ENCODE assay signal across 1 cellular context in genomic region chr12:109173443-109174240, GRCh38.
TF ChIP-seq lines count a peak whose summit lies in the region.

No MANE protein-coding gene starts in this region.

TF ChIP-seq in K562, 482 proteins besides CTCF, POLR2A, EP300 and RAD21 (continued from another document and continues in another):
- TF ChIP-seq NR2C2 (CRISPR knock-in tag; IDR thresholded peaks at IDR 0.05) (no peak), NR2C2 (tag; IDR thresholded peaks at IDR 0.05) (peak; percentile 64; the same call in 1 of the 2 replicates), SRSF1 (IDR thresholded peaks at IDR 0.05; ENCODE audit: low read depth, low read length) (no peak), XRCC4 (IDR thresholded peaks at IDR 0.05; ENCODE audit: extremely low read depth, insufficient read depth, insufficient read length) (no peak), E2F3 (CRISPR knock-in tag; IDR thresholded peaks at IDR 0.05) (peak; percentile 77), PTRF (tag; IDR thresholded peaks at IDR 0.05) (peak; percentile 22), ZNF41 (CRISPR knock-in tag; conservative IDR thresholded peaks at IDR 0.05) (0 out of 2 replicates have a peak, but pooled peaks have one; percentile 29), CHD2 (IDR thresholded peaks at IDR 0.05; ENCODE audit: low read depth, low read length) (no peak), SLC30A9 (CRISPR knock-in tag; IDR thresholded peaks at IDR 0.05) (no peak), ZNF655 (CRISPR knock-in tag; IDR thresholded peaks at IDR 0.05) (no peak), CBFA2T2 (conservative IDR thresholded peaks at IDR 0.05) (no peak), THRA (IDR thresholded peaks at IDR 0.05) (no peak), SMAD3 (CRISPR knock-in tag; conservative IDR thresholded peaks at IDR 0.05) (0 out of 2 replicates have a peak, but pooled peaks have one; percentile 40), ZNF584 (CRISPR knock-in tag; IDR thresholded peaks at IDR 0.05; ENCODE audit: low read depth) (peak; percentile 76; the same call in 1 of the 2 replicates), NR3C1 (CRISPR knock-in tag; IDR thresholded peaks at IDR 0.05) (no peak), HSF4 (CRISPR knock-in tag; IDR thresholded peaks at IDR 0.05; ENCODE audit: borderline replicate concordance) (peak; percentile 34; the same call in 1 of the 2 replicates), RNF2 (IDR thresholded peaks at IDR 0.05) (peak; percentile 28), CBX3 (IDR thresholded peaks at IDR 0.05; ENCODE audit: borderline replicate concordance in 1 of 2, low read length in 2 of 2) (0 out of 3 replicates have a peak, but pooled peaks of 1 of the 2 experiments have one; percentile 25), ZBTB17 (CRISPR knock-in tag; IDR thresholded peaks at IDR 0.05) (peak; percentile 76), ZBTB5 (IDR thresholded peaks at IDR 0.05) (no peak), RBM25 (IDR thresholded peaks at IDR 0.05; ENCODE audit: low read depth, low read length, severe bottlenecking) (no peak), ZBTB9 (CRISPR knock-in tag; IDR thresholded peaks at IDR 0.05) (peak; percentile 84), ETV1 (tag; conservative IDR thresholded peaks at IDR 0.05; ENCODE audit: low read depth) (peak; percentile 51), RBM17 (IDR thresholded peaks at IDR 0.05; ENCODE audit: borderline replicate concordance, low read depth, low read length) (no peak), MLLT1 (IDR thresholded peaks at IDR 0.05) (no peak), POLR2H (tag; IDR thresholded peaks at IDR 0.05; ENCODE audit: low read depth) (peak; percentile 86), ELF4 (CRISPR knock-in tag; IDR thresholded peaks at IDR 0.05) (peak; percentile 76), NBN (IDR thresholded peaks at IDR 0.05; ENCODE audit: low read depth) (no peak), ESRRA (IDR thresholded peaks at IDR 0.05; ENCODE audit: borderline replicate concordance, low read depth) (no peak), FOXJ3 (CRISPR knock-in tag; IDR thresholded peaks at IDR 0.05) (no peak), HDAC2 (IDR thresholded peaks at IDR 0.05) (peak; percentile 27; the same call in 1 of the 2 replicates), ZNF764 (CRISPR knock-in tag; IDR thresholded peaks at IDR 0.05; ENCODE audit: low read depth) (no peak), EHMT2 (IDR thresholded peaks at IDR 0.05) (peak; percentile 65; the same call in 1 of the 2 replicates), SMAD4 (CRISPR knock-in tag; conservative IDR thresholded peaks at IDR 0.05) (peak; percentile 94)
- TF ChIP-seq, protein P1, sequence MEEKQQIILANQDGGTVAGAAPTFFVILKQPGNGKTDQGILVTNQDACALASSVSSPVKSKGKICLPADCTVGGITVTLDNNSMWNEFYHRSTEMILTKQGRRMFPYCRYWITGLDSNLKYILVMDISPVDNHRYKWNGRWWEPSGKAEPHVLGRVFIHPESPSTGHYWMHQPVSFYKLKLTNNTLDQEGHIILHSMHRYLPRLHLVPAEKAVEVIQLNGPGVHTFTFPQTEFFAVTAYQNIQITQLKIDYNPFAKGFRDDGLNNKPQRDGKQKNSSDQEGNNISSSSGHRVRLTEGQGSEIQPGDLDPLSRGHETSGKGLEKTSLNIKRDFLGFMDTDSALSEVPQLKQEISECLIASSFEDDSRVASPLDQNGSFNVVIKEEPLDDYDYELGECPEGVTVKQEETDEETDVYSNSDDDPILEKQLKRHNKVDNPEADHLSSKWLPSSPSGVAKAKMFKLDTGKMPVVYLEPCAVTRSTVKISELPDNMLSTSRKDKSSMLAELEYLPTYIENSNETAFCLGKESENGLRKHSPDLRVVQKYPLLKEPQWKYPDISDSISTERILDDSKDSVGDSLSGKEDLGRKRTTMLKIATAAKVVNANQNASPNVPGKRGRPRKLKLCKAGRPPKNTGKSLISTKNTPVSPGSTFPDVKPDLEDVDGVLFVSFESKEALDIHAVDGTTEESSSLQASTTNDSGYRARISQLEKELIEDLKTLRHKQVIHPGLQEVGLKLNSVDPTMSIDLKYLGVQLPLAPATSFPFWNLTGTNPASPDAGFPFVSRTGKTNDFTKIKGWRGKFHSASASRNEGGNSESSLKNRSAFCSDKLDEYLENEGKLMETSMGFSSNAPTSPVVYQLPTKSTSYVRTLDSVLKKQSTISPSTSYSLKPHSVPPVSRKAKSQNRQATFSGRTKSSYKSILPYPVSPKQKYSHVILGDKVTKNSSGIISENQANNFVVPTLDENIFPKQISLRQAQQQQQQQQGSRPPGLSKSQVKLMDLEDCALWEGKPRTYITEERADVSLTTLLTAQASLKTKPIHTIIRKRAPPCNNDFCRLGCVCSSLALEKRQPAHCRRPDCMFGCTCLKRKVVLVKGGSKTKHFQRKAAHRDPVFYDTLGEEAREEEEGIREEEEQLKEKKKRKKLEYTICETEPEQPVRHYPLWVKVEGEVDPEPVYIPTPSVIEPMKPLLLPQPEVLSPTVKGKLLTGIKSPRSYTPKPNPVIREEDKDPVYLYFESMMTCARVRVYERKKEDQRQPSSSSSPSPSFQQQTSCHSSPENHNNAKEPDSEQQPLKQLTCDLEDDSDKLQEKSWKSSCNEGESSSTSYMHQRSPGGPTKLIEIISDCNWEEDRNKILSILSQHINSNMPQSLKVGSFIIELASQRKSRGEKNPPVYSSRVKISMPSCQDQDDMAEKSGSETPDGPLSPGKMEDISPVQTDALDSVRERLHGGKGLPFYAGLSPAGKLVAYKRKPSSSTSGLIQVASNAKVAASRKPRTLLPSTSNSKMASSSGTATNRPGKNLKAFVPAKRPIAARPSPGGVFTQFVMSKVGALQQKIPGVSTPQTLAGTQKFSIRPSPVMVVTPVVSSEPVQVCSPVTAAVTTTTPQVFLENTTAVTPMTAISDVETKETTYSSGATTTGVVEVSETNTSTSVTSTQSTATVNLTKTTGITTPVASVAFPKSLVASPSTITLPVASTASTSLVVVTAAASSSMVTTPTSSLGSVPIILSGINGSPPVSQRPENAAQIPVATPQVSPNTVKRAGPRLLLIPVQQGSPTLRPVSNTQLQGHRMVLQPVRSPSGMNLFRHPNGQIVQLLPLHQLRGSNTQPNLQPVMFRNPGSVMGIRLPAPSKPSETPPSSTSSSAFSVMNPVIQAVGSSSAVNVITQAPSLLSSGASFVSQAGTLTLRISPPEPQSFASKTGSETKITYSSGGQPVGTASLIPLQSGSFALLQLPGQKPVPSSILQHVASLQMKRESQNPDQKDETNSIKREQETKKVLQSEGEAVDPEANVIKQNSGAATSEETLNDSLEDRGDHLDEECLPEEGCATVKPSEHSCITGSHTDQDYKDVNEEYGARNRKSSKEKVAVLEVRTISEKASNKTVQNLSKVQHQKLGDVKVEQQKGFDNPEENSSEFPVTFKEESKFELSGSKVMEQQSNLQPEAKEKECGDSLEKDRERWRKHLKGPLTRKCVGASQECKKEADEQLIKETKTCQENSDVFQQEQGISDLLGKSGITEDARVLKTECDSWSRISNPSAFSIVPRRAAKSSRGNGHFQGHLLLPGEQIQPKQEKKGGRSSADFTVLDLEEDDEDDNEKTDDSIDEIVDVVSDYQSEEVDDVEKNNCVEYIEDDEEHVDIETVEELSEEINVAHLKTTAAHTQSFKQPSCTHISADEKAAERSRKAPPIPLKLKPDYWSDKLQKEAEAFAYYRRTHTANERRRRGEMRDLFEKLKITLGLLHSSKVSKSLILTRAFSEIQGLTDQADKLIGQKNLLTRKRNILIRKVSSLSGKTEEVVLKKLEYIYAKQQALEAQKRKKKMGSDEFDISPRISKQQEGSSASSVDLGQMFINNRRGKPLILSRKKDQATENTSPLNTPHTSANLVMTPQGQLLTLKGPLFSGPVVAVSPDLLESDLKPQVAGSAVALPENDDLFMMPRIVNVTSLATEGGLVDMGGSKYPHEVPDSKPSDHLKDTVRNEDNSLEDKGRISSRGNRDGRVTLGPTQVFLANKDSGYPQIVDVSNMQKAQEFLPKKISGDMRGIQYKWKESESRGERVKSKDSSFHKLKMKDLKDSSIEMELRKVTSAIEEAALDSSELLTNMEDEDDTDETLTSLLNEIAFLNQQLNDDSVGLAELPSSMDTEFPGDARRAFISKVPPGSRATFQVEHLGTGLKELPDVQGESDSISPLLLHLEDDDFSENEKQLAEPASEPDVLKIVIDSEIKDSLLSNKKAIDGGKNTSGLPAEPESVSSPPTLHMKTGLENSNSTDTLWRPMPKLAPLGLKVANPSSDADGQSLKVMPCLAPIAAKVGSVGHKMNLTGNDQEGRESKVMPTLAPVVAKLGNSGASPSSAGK (IDR thresholded peaks at IDR 0.05): peak; percentile 93
- TF ChIP-seq, protein P2, sequence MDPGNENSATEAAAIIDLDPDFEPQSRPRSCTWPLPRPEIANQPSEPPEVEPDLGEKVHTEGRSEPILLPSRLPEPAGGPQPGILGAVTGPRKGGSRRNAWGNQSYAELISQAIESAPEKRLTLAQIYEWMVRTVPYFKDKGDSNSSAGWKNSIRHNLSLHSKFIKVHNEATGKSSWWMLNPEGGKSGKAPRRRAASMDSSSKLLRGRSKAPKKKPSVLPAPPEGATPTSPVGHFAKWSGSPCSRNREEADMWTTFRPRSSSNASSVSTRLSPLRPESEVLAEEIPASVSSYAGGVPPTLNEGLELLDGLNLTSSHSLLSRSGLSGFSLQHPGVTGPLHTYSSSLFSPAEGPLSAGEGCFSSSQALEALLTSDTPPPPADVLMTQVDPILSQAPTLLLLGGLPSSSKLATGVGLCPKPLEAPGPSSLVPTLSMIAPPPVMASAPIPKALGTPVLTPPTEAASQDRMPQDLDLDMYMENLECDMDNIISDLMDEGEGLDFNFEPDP (CRISPR knock-in tag; IDR thresholded peaks at IDR 0.05): 0 out of 2 replicates have a peak, but pooled peaks have one; percentile 9
